In the genomic region with DNA sequence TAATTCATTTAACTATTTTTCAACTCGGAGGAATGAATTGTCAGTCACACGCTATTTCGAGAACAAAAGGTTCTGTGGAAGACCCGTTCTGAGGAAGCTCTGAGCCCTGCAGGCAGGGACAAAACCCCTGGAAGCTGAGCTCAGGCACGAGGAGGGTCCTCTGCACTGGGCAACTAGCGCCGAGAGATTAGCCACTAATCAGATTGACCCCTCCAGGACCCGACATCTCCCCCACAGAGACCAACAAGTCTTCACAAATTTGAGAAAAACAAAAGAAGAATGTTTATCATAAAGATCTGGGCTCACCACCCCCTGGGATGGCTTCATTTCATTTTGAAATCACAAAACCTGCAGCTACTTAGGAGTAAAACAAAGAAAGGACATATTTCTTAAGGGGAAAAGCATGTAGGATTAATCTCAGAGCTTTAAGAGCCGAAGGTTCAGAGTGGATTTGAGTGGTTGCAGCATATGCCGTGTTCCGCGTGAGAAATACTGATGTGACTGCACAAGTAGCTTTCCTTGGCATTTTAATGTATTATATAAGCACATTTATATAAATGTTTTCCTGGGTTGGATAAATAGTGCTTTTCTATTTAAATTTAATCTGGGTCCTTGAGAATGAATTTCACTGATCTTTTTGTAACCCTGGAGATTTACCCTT, we compare ENCODE assay signal across 1 cellular context.
A peak's percentile ranks its signal among the peaks of the same experiment; 100 is the strongest.
TF ChIP-seq lines count a peak whose summit lies in the region.

No MANE protein-coding gene starts in this region.

TF ChIP-seq in H1, 55 proteins besides CTCF, POLR2A, EP300 and RAD21:
- TF ChIP-seq ZNF274 (IDR thresholded peaks at IDR 0.05; ENCODE audit: borderline replicate concordance, extremely low read depth, low read length): no peak
- TF ChIP-seq E2F6 (IDR thresholded peaks at IDR 0.05): no peak
- no peak for TF ChIP-seq FOSL1 (IDR thresholded peaks at IDR 0.05; ENCODE audit: insufficient read depth, low read depth, low read length)
- TF ChIP-seq SP1 (IDR thresholded peaks at IDR 0.05; ENCODE audit: low read depth, low read length): no peak
- no peak for TF ChIP-seq SRF (IDR thresholded peaks at IDR 0.05; ENCODE audit: low read depth, low read length)
- TF ChIP-seq, protein P1, sequence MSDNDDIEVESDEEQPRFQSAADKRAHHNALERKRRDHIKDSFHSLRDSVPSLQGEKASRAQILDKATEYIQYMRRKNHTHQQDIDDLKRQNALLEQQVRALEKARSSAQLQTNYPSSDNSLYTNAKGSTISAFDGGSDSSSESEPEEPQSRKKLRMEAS (IDR thresholded peaks at IDR 0.05): 0 out of 2 replicates have a peak, but pooled peaks have one; percentile 20
